21 cellular contexts compared by ENCODE assay signal in genomic region chr3:192156382-192156781, GRCh38.
A peak's percentile ranks its signal among the peaks of the same experiment; 100 is the strongest.
DNase-seq lines count a peak whose midpoint lies in the region; ATAC-seq, FAIRE-seq and TF ChIP-seq lines count a peak whose summit lies in the region.
"Had no signal": no experiment of that assay in that cellular context is flagged by ENCODE, and none has a peak within 500 bp of the region (broad histone marks: within the 10 kb centered on the region; RNA-seq: fewer than 3 reads in every experiment).

No MANE protein-coding gene starts in this region.

- H3K4me3 Mint-ChIP-seq in nephron: peak overlapping the region; percentile 1 to 50 (median 27)
- H3K4me3 Mint-ChIP-seq: CD4-positive, alpha-beta memory T cell had no signal

- in situ Hi-C loops in HepG2 (cut with HindIII; ENCODE audit: extremely low pct_ligation_motif_present, low pct_unique_long_range_greater_than_20kb): no loop called here

- no peak for FAIRE-seq in HepG2 (lab: Jason Lieb, UNC)
- no peak for FAIRE-seq in GM19239 (lab: Jason Lieb, UNC)
- FAIRE-seq: A549, D721Med, G401.6, GM12891, H1 had no signal

- H3K27me3 ChIP-seq in HepG2 (ENCODE audit: control insufficient read depth in 1 of 2, insufficient read depth in 2 of 2, low read length in 2 of 2): no peaks in the 10 kb centered on the region
- H3K27me3 ChIP-seq in right lobe of liver: no peaks in the 10 kb centered on the region
- H3K27me3 ChIP-seq: BE2C had no signal

- no peaks in the 10 kb centered on the region for H4K20me1 ChIP-seq in HepG2 (ENCODE audit: insufficient read depth, low read length)

- intact Hi-C loops in HepG2 (cut with micrococcal nuclease; ENCODE audit: unreplicated experiment): no loop called here
- intact Hi-C loops in right lobe of liver (cut with DNase I): no loop called here

- H3K4me2 ChIP-seq in HepG2 (ENCODE audit: low read depth, low read length): no peak overlapping the region
- H3K4me2 ChIP-seq: A549 had no signal

- DNase-seq in HepG2 (ENCODE audit: low spot score): peak; percentile 50
- no peak for DNase-seq in right lobe of liver
- no peak for DNase-seq in GM19239 (ENCODE audit: insufficient read length, low spot score)
- DNase-seq: BE2C; CD4-positive, alpha-beta memory T cell; COR-L47; DMS79; EL; HCEC 1CT; IMR-90; KBM-7 had no signal

- no peak overlapping the region for H3K27ac ChIP-seq in HepG2 (ENCODE audit: extremely low read length, insufficient read depth, low read length)
- no peak overlapping the region for H3K27ac ChIP-seq in right lobe of liver
- no peak overlapping the region for H3K27ac ChIP-seq in HEK293 (ENCODE audit: extremely low read depth, low read depth, low read length)
- H3K27ac ChIP-seq: A549, C4-2B had no signal

- 0% methylated on average over 1 of the region's 1 CpG for WGBS in HepG2 (ENCODE audit: low lambda C conversion rate)
- WGBS in right lobe of liver (ENCODE audit: insufficient coverage, low coverage, low lambda C conversion rate, missing lambda C conversion rate): 39% methylated on average over 1 of the region's 1 CpG

- peaks cover 3% of the 10 kb centered on the region for H3K4me1 Mint-ChIP-seq in nephron
- H3K4me1 Mint-ChIP-seq: CD4-positive, alpha-beta memory T cell had no signal

- TF ChIP-seq RAD21 in HepG2 (CRISPR knock-in tag; IDR thresholded peaks at IDR 0.05): no peak

- no TSS peak for BruUV-seq in HepG2 (replicated peaks; lab: Mats Ljungman, UMichigan)

- CTCF ChIA-PET in HepG2 (lab: Yijun Ruan, JAX; ENCODE audit: low intra/inter-chr PET ratio, low total read pairs) (no interaction called here), HEK293 (lab: Yijun Ruan, JAX) (interaction anchor here (0.6 to 1.5 kb wide), 2 partner anchors 31 to 37 kb away, joined by 3 to 5 read pairs; no protein-coding TSS in a partner anchor)

- ATAC-seq in HepG2 (peak; percentile 32; the same call in 1 of the 3 replicates), right lobe of liver (no peak), GM19452 (IDR thresholded peaks at IDR 0.05; ENCODE audit: unreplicated experiment) (no peak), esophagus mucosa (no peak)
- ATAC-seq: A549 had no signal

- POLR2A ChIA-PET in HepG2 (lab: Yijun Ruan, JAX): no interaction called here
- POLR2A ChIA-PET in HEK293 (lab: Yijun Ruan, JAX): no interaction called here

- H3K4me1 ChIP-seq in HepG2 (ENCODE audit: insufficient read depth, low read length) (peaks cover 18% of the 10 kb centered on the region), right lobe of liver (no peaks in the 10 kb centered on the region), HEK293 (ENCODE audit: control insufficient read depth, insufficient read depth, low read length) (0 out of 2 replicates have a peak, but pooled peaks cover 2% of the 10 kb centered on the region)
- H3K4me1 ChIP-seq: A549, BE2C had no signal

- TF ChIP-seq CTCF in HepG2 (CRISPR knock-in tag; IDR thresholded peaks at IDR 0.05): no peak
- TF ChIP-seq CTCF in right lobe of liver (IDR thresholded peaks at IDR 0.05): no peak
- TF ChIP-seq CTCF in HEK293 (tag by site-specific recombination; IDR thresholded peaks at IDR 0.05): no peak
- no peak for TF ChIP-seq CTCF in nephron (IDR thresholded peaks at IDR 0.05; ENCODE audit: unreplicated experiment in 3 of 3)

- no peaks in the 10 kb centered on the region for H3K27me3 Mint-ChIP-seq in nephron (ENCODE audit: low read depth)

- H3K27ac Mint-ChIP-seq in nephron: no peak overlapping the region
- H3K27ac Mint-ChIP-seq: CD4-positive, alpha-beta memory T cell had no signal

- H3K36me3 ChIP-seq in HepG2 (replicated peaks in 1 of 2; ENCODE audit: control insufficient read depth in 1 of 2, insufficient read depth in 2 of 2, low read length in 2 of 2) (no peaks in the 10 kb centered on the region), right lobe of liver (no peaks in the 10 kb centered on the region), HEK293 (ENCODE audit: control insufficient read depth in 2 of 2, insufficient read depth in 1 of 2, low read length in 2 of 2) (no peaks in the 10 kb centered on the region)
- H3K36me3 ChIP-seq: BE2C had no signal

- TF ChIP-seq POLR2A in HepG2 (IDR thresholded peaks at IDR 0.05; ENCODE audit: insufficient read depth in 1 of 2, low read depth in 2 of 2, low read length in 2 of 2) (no peak), right lobe of liver (IDR thresholded peaks at IDR 0.05) (no peak)

- H3K9me3 Mint-ChIP-seq in nephron: no peaks in the 10 kb centered on the region

- H3K9me3 ChIP-seq in HepG2 (ENCODE audit: low read length): no peaks in the 10 kb centered on the region
- H3K9me3 ChIP-seq in right lobe of liver: no peaks in the 10 kb centered on the region
- no peaks in the 10 kb centered on the region for H3K9me3 ChIP-seq in HEK293 (ENCODE audit: control insufficient read depth, insufficient read depth, low read depth, low read length)
- H3K9me3 ChIP-seq: A549, BE2C had no signal

- H3K79me2 ChIP-seq in HepG2 (ENCODE audit: insufficient read depth, low read length): no peaks in the 10 kb centered on the region

- no peak overlapping the region for H2AFZ ChIP-seq in HepG2 (ENCODE audit: low read length)

- TF ChIP-seq EP300 in HepG2 (IDR thresholded peaks at IDR 0.05; ENCODE audit: low read depth in 2 of 2, low read length in 2 of 2) (peak in 1 of 2 experiments; percentile 32; a peak in 1 of 4 replicates), HepG2 (CRISPR knock-in tag; IDR thresholded peaks at IDR 0.05; ENCODE audit: borderline replicate concordance) (no peak)

- H3K4me3 ChIP-seq in HepG2 (replicated peaks in 1 of 3; ENCODE audit: insufficient read depth in 1 of 3, low read depth in 2 of 3, low read length in 3 of 3): no peak overlapping the region
- no peak overlapping the region for H3K4me3 ChIP-seq in right lobe of liver
- H3K4me3 ChIP-seq in HEK293 (ENCODE audit: low read depth, low read length): no peak overlapping the region
- H3K4me3 ChIP-seq: A549 had no signal

- no peak overlapping the region for H3K9ac ChIP-seq in HepG2 (ENCODE audit: insufficient read depth, low read depth, low read length)

- H3K36me3 Mint-ChIP-seq in nephron (ENCODE audit: low read depth): no peaks in the 10 kb centered on the region
- H3K36me3 Mint-ChIP-seq: CD4-positive, alpha-beta memory T cell had no signal

TF ChIP-seq in HepG2, 621 proteins besides CTCF, POLR2A, EP300 and RAD21 (continues in another document):
- TF ChIP-seq FOXP4 (CRISPR knock-in tag; IDR thresholded peaks at IDR 0.05) (peak; percentile 72), ZNF446 (CRISPR knock-in tag; IDR thresholded peaks at IDR 0.05) (no peak), ZBTB21 (CRISPR knock-in tag; IDR thresholded peaks at IDR 0.05) (no peak)
- TF ChIP-seq, protein P1, sequence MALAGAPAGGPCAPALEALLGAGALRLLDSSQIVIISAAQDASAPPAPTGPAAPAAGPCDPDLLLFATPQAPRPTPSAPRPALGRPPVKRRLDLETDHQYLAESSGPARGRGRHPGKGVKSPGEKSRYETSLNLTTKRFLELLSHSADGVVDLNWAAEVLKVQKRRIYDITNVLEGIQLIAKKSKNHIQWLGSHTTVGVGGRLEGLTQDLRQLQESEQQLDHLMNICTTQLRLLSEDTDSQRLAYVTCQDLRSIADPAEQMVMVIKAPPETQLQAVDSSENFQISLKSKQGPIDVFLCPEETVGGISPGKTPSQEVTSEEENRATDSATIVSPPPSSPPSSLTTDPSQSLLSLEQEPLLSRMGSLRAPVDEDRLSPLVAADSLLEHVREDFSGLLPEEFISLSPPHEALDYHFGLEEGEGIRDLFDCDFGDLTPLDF (CRISPR knock-in tag; IDR thresholded peaks at IDR 0.05): no peak

TF ChIP-seq in HEK293, 187 proteins besides CTCF, POLR2A, EP300 and RAD21:
- TF ChIP-seq TCF7L2 (IDR thresholded peaks at IDR 0.05; ENCODE audit: borderline replicate concordance, low read depth, low read length) (peak; percentile 87), ZNF157 (tag by site-specific recombination; IDR thresholded peaks at IDR 0.05) (no peak), ZFP41 (tag by site-specific recombination; IDR thresholded peaks at IDR 0.05; ENCODE audit: borderline replicate concordance) (no peak), ZNF501 (tag by site-specific recombination; IDR thresholded peaks at IDR 0.05) (no peak), ZNF133 (tag by site-specific recombination; IDR thresholded peaks at IDR 0.05) (no peak), ZNF324 (tag by site-specific recombination; IDR thresholded peaks at IDR 0.05) (no peak), SP3 (tag by site-specific recombination; IDR thresholded peaks at IDR 0.05) (no peak), ZNF391 (tag by site-specific recombination; IDR thresholded peaks at IDR 0.05; ENCODE audit: borderline replicate concordance, low read depth) (no peak)

Comparison
In these comparisons a context has a peak if more than half of its experiments do, and no peak if none do; other contexts are left out.
1. Of the 63 proteins assayed by ChIP-seq in both HepG2 and HEK293: peak only in HepG2: none; only in HEK293: none; in both: TCF7L2; in neither: 62.